10 cellular contexts compared by ENCODE assay signal in genomic region chr9:131641618-131642495, GRCh38.
DNase-seq lines count a peak whose midpoint lies in the region; ATAC-seq, FAIRE-seq and TF ChIP-seq lines count a peak whose summit lies in the region.
"Had no signal": no experiment of that assay in that cellular context is flagged by ENCODE, and none has a peak within 500 bp of the region (broad histone marks: within the 10 kb centered on the region; RNA-seq: fewer than 3 reads in every experiment).

No MANE protein-coding gene starts in this region.

- CTCF ChIA-PET in activated B cell treated with CpG ODN at 0.5 μM for 24 hours (lab: Charles Lee): interaction anchor here (0.7 to 2.7 kb wide), 6 partner anchors 9 to 97 kb away, joined by 3 to 15 read pairs (median 4); no protein-coding TSS in a partner anchor

- H3K36me3 Mint-ChIP-seq in GM23338 (ENCODE audit: low read depth) (peaks cover 12% of the 10 kb centered on the region; the same call in 2 of the 3 replicates), activated B cell treated with CpG ODN at 0.5 μM for 24 hours (ENCODE audit: low read depth) (peaks cover 93% of the 10 kb centered on the region)

- H3K27me3 ChIP-seq in GM23338 (ENCODE audit: insufficient read depth) (no peaks in the 10 kb centered on the region), right cardiac atrium (ENCODE audit: control insufficient read depth, insufficient read depth) (no peaks in the 10 kb centered on the region), small intestine (ENCODE audit: control insufficient read depth in 2 of 2, insufficient read depth in 2 of 2, low read length in 2 of 2) (no peaks in the 10 kb centered on the region)

- H3K27me3 Mint-ChIP-seq in GM23338 (ENCODE audit: insufficient read depth, low read depth, poor library complexity): peaks cover 6% of the 10 kb centered on the region
- H3K27me3 Mint-ChIP-seq in activated B cell treated with CpG ODN at 0.5 μM for 24 hours: no peaks in the 10 kb centered on the region

- POLR2A ChIA-PET in activated B cell treated with CpG ODN at 0.5 μM for 24 hours (lab: Charles Lee): interaction anchor here (0.7 to 2.4 kb wide), 10 partner anchors 10 to 89 kb away, joined by 3 to 12 read pairs (median 6); no protein-coding TSS in a partner anchor

- no peaks in the 10 kb centered on the region for H3K9me2 ChIP-seq in GM23338 (ENCODE audit: insufficient read depth)

- FAIRE-seq in small intestine (lab: Jason Lieb, UNC): no peak

- peaks cover 4% of the 10 kb centered on the region; the same call in 1 of the 2 replicates for H4K20me1 ChIP-seq in GM23338 (replicated peaks; ENCODE audit: insufficient read depth)

- no peak overlapping the region for H3K4me2 ChIP-seq in GM23338

- DNase-seq in GM23338 (ENCODE audit: low spot score) (no peak), activated B cell treated with CpG ODN at 0.5 μM for 24 hours (no peak), right cardiac atrium (peak; percentile 73 to 83 (median 76)), small intestine (peak; percentile 71), D341Med (ENCODE audit: low spot score) (no peak), DMS53 treated with DMSO at 0.1 percent for 48 hours (lab: John Stamatoyannopoulos, UW; ENCODE audit: unreplicated experiment) (no peak), NCI-H2081 treated with DMSO at 0.1 percent for 48 hours (lab: John Stamatoyannopoulos, UW) (no peak)
- DNase-seq: effector CD4-positive, alpha-beta T cell; NCI-H1436 had no signal

- H3K9me3 Mint-ChIP-seq in GM23338: no peaks in the 10 kb centered on the region
- H3K9me3 Mint-ChIP-seq in activated B cell treated with CpG ODN at 0.5 μM for 24 hours: no peaks in the 10 kb centered on the region

- H3K4me3 ChIP-seq in GM23338 (no peak overlapping the region), right cardiac atrium (ENCODE audit: low read length) (no peak overlapping the region), small intestine (ENCODE audit: low read depth in 1 of 2, low read length in 2 of 2) (no peak overlapping the region)

- peaks cover 7% of the 10 kb centered on the region; the same call in 1 of the 2 replicates for H3F3A ChIP-seq in GM23338 (replicated peaks; ENCODE audit: low read depth)

- WGBS in right cardiac atrium: 72% methylated on average over 18 of the region's 18 CpGs
- WGBS in small intestine, 3 donors: 39 to 56% (median 51%) methylated on average over 18 of the region's 18 CpGs

- no peak overlapping the region for H3K4me3 Mint-ChIP-seq in GM23338
- no peak overlapping the region for H3K4me3 Mint-ChIP-seq in activated B cell treated with CpG ODN at 0.5 μM for 24 hours

- H3K9me3 ChIP-seq in right cardiac atrium (ENCODE audit: control insufficient read depth, low read length): no peaks in the 10 kb centered on the region
- no peaks in the 10 kb centered on the region for H3K9me3 ChIP-seq in small intestine (ENCODE audit: control insufficient read depth, low read depth)

- no peak overlapping the region for H2AFZ ChIP-seq in GM23338

- H3K27ac Mint-ChIP-seq in GM23338: peak overlapping the region; percentile 12; the same call in 1 of the 2 replicates
- H3K27ac Mint-ChIP-seq in activated B cell treated with CpG ODN at 0.5 μM for 24 hours: peak overlapping the region; percentile 86

- H3K4me1 ChIP-seq in GM23338 (ENCODE audit: insufficient read depth): no peaks in the 10 kb centered on the region
- peaks cover 18% of the 10 kb centered on the region for H3K4me1 ChIP-seq in right cardiac atrium (ENCODE audit: control insufficient read depth, insufficient read depth, low read length)
- peaks cover 4% of the 10 kb centered on the region in 2 donors for H3K4me1 ChIP-seq in small intestine (ENCODE audit: control insufficient read depth in 2 of 2, insufficient read depth in 1 of 2, low read depth in 1 of 2, low read length in 1 of 2)

- H3K27ac ChIP-seq in GM23338 (ENCODE audit: low read depth) (peak overlapping the region; percentile 42; the same call in 1 of the 2 replicates), right cardiac atrium (ENCODE audit: low read length) (peak overlapping the region; percentile 22), small intestine (ENCODE audit: low read depth in 1 of 2, low read length in 1 of 2) (peak overlapping the region; percentile 13 to 37)

- peak in 1 of 2 experiments; percentile 45; a peak in 3 of 4 replicates for TF ChIP-seq CTCF in GM23338 (conservative IDR thresholded peaks at IDR 0.05; ENCODE audit: low read depth in 2 of 2)
- TF ChIP-seq CTCF in activated B cell treated with CpG ODN at 0.5 μM for 24 hours (IDR thresholded peaks at IDR 0.05): no peak

- peaks cover 4% of the 10 kb centered on the region; the same call in 1 of the 2 replicates for H3K79me2 ChIP-seq in GM23338 (replicated peaks; ENCODE audit: insufficient read depth)

- peaks cover 27% of the 10 kb centered on the region for H3K4me1 Mint-ChIP-seq in GM23338
- peaks cover 42% of the 10 kb centered on the region for H3K4me1 Mint-ChIP-seq in activated B cell treated with CpG ODN at 0.5 μM for 24 hours

- ATAC-seq in GM23338 (peak; percentile 45), activated B cell treated with CpG ODN at 0.5 μM for 24 hours (ENCODE audit: low read depth) (no peak), right cardiac atrium (peak; percentile 59 to 68)
- no peak for ATAC-seq in activated CD4-positive, CD25-positive, alpha-beta regulatory T cell treated with anti-CD3 and anti-CD28 coated beads, Interleukin-2, amount 50 U/mL, for 24 hours

- intact Hi-C loops in activated B cell treated with CpG ODN at 0.5 μM for 24 hours (cut with micrococcal nuclease): loop anchor here (1.0 kb wide), 1 partner anchor 12 kb away; no protein-coding TSS in a partner anchor
- intact Hi-C loops in right cardiac atrium (cut with DNase I): no loop called here

- H3K36me3 ChIP-seq in GM23338 (ENCODE audit: insufficient read depth): no peaks in the 10 kb centered on the region
- peaks cover 0 to 2% of the 10 kb centered on the region in 2 donors for H3K36me3 ChIP-seq in small intestine (ENCODE audit: control insufficient read depth in 2 of 2, insufficient read depth in 2 of 2, low read length in 2 of 2)

TF ChIP-seq in GM23338, 12 proteins besides CTCF, POLR2A, EP300 and RAD21:
- TF ChIP-seq EZH2phosphoT487 (IDR thresholded peaks at IDR 0.05; ENCODE audit: unreplicated experiment): no peak

Comparison
In these comparisons a context has a peak if more than half of its experiments do, and no peak if none do; other contexts are left out.
1. ATAC-seq: peak in GM23338 (single experiment) and right cardiac atrium (2 of 2); none in activated B cell treated with CpG ODN at 0.5 μM for 24 hours (single experiment) and activated CD4-positive, CD25-positive, alpha-beta regulatory T cell treated with anti-CD3 and anti-CD28 coated beads, Interleukin-2, amount 50 U/mL, for 24 hours (0 of 2).
2. DNase-seq: peak in right cardiac atrium (3 of 3) and small intestine (single experiment); none in GM23338 (single experiment), activated B cell treated with CpG ODN at 0.5 μM for 24 hours (single experiment), D341Med (single experiment), DMS53 treated with DMSO at 0.1 percent for 48 hours (single experiment) and NCI-H2081 treated with DMSO at 0.1 percent for 48 hours (single experiment).
3. Peak in every context shown above with its lines, with median percentiles within 50 percentile points of each other: H3K27ac ChIP-seq.